Comparison of ENCODE assay signal across 8 cellular contexts in genomic region chr1:151145158-151146071, GRCh38. TPM values are rescaled to one million over a fixed set of nuclear protein-coding genes. Genes with fewer than 3 reads are reported as not detected.
DNase-seq lines count a peak whose midpoint lies in the region; TF ChIP-seq lines count a peak whose summit lies in the region.

No MANE protein-coding gene starts in this region.

- TF ChIP-seq POLR2A in testis (IDR thresholded peaks at IDR 0.05): no peak

- no peaks in the 10 kb centered on the region for H3K9me3 ChIP-seq in testis
- H3K9me3 ChIP-seq in MG63: no peaks in the 10 kb centered on the region

- no peaks in the 10 kb centered on the region for H3K36me3 ChIP-seq in testis (ENCODE audit: low read depth, missing control alignments)
- H3K36me3 ChIP-seq in MG63: no peaks in the 10 kb centered on the region

- peak overlapping the region; percentile 86 to 93 for H3K4me3 ChIP-seq in testis
- no peak overlapping the region for H3K4me3 ChIP-seq in MG63

- H3K4me1 ChIP-seq in testis: peaks cover 46% of the 10 kb centered on the region

- WGBS in testis, 2 donors: 5% methylated on average over 20 to 46 of the region's 46 CpGs

- no peak for TF ChIP-seq CTCF in testis (IDR thresholded peaks at IDR 0.05)

- peak overlapping the region; percentile 66 to 83 for H3K27ac ChIP-seq in testis

- intact Hi-C loops in testis (cut with DNase I; ENCODE audit: low total_unique reads): no loop called here

- H3K27me3 ChIP-seq in testis: no peaks in the 10 kb centered on the region
- H3K27me3 ChIP-seq in MG63: no peaks in the 10 kb centered on the region

- peak; percentile 63 for DNase-seq in DMS53 (lab: John Stamatoyannopoulos, UW)
- peak; percentile 66 for DNase-seq in NCI-H69 (lab: John Stamatoyannopoulos, UW)
- peak; percentile 44 for DNase-seq in dermis blood vessel endothelial cell
- peak; percentile 12 for DNase-seq in medulla oblongata (ENCODE audit: extremely low spot score)
- peak; percentile 31 for DNase-seq in testis
- DNase-seq in COLO829 (ENCODE audit: low spot score): no peak
- no peak for DNase-seq in MG63
- DNase-seq in NOMO-1 treated with DMSO at 0.1 percent for 48 hours (lab: John Stamatoyannopoulos, UW; ENCODE audit: unreplicated experiment): no peak

RNA-seq across cellular contexts. Expression of gene SEMA6C, which starts 1.0 kb away (rescaled TPM):
- total RNA-seq in dermis blood vessel endothelial cell: 21.3 and 33.4 TPM in 2 replicates
- total RNA-seq in testis: 100 to 1,000 TPM; 134 to 175 TPM
- 71.6 TPM for polyA plus RNA-seq in testis (ENCODE audit: insufficient read depth, low read depth, low replicate concordance)
- 1.4 TPM in 1 of 2 replicates, not detected in the other for total RNA-seq in MG63 (2014; rRNA removed; shearing (Covaris generic); ENCODE audit: low replicate concordance)

RNA-seq across cellular contexts. Expression of gene TNFAIP8L2, which starts 11.0 kb away (rescaled TPM):
- total RNA-seq in dermis blood vessel endothelial cell (0.14 TPM in 1 of 2 replicates, not detected in the other), testis (under 1 TPM; 0.55 to 0.99 TPM)
- 2.1 TPM for polyA plus RNA-seq in testis (ENCODE audit: insufficient read depth, low read depth, low replicate concordance)
- not detected in 2 replicates for total RNA-seq in MG63 (2014; rRNA removed; shearing (Covaris generic); ENCODE audit: low replicate concordance)

RNA-seq across cellular contexts. Expression of gene LYSMD1, which starts 20.3 kb away (rescaled TPM):
- total RNA-seq in dermis blood vessel endothelial cell: 3.3 and 5.3 TPM in 2 replicates
- total RNA-seq in testis: 10 to 100 TPM; 14.9 to 17.0 TPM
- polyA plus RNA-seq in testis (ENCODE audit: insufficient read depth, low read depth, low replicate concordance): 9.5 TPM
- total RNA-seq in MG63 (2014; rRNA removed; shearing (Covaris generic); ENCODE audit: low replicate concordance): 2.0 and 11.4 TPM in 2 replicates

RNA-seq across cellular contexts. Expression of gene SCNM1, which starts 20.5 kb away (rescaled TPM):
- total RNA-seq in dermis blood vessel endothelial cell (21.1 and 23.8 TPM in 2 replicates), testis (10 to 100 TPM; 27.5 to 31.7 TPM)
- polyA plus RNA-seq in testis (ENCODE audit: insufficient read depth, low read depth, low replicate concordance): 46.0 TPM
- 43.1 and 69.6 TPM in 2 replicates for total RNA-seq in MG63 (2014; rRNA removed; shearing (Covaris generic); ENCODE audit: low replicate concordance)

RNA-seq across cellular contexts. Expression of gene TMOD4, which starts 30.4 kb away (rescaled TPM):
- total RNA-seq in dermis blood vessel endothelial cell (0.56 TPM in 1 of 2 replicates, not detected in the other), testis (not detected)
- polyA plus RNA-seq in testis (ENCODE audit: insufficient read depth, low read depth, low replicate concordance): 2.1 TPM
- not detected in 2 replicates for total RNA-seq in MG63 (2014; rRNA removed; shearing (Covaris generic); ENCODE audit: low replicate concordance)

Comparison
In these comparisons a context has a peak if more than half of its experiments do, and no peak if none do; other contexts are left out.
1. DNase-seq: peak in DMS53 (single experiment), NCI-H69 (single experiment), dermis blood vessel endothelial cell (single experiment), medulla oblongata (single experiment) and testis (single experiment); none in COLO829 (single experiment), MG63 (single experiment) and NOMO-1 treated with DMSO at 0.1 percent for 48 hours (single experiment).